8 cellular contexts compared by ENCODE assay signal in the genomic region with DNA sequence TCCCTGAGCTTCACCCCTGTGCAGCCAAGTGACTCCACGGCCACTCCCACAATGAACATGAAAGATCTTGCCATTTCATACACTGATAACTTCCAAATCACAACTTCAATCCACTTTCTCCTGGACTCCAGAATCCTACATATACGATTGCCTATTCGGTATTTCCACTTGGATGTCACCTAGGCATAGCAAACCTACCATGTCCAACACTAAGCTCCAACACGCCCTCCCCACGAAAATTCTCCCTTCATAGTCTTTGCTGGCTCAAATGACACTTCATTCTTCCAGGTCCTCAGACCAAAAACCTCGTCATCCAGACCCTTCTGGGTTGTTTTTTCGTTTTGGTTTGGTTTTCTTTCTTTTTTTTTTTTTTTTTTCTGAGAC. TPM values are rescaled to one million over a fixed set of nuclear protein-coding genes. Genes with fewer than 3 reads are reported as not detected.
DNase-seq lines count a peak whose midpoint lies in the region; ATAC-seq and TF ChIP-seq lines count a peak whose summit lies in the region.

No MANE protein-coding gene starts in this region.

- H3K36me3 Mint-ChIP-seq in T-helper 2 cell treated with Interferon-gamma antibody and Interleukin-4, amounts not matched to agents 5 μg/mL and 100 μg/mL, for 36 hours (ENCODE audit: low read depth): peaks cover 3% of the 10 kb centered on the region

- peak overlapping the region; percentile 73 to 80 for H3K4me3 ChIP-seq in left lung
- H3K4me3 ChIP-seq in testis: peak overlapping the region; percentile 59 to 72

- WGBS in testis, 2 donors: 23 to 26% methylated on average over 7 of the region's 7 CpGs

- H3K9me3 ChIP-seq in left lung (no peaks in the 10 kb centered on the region), testis (no peaks in the 10 kb centered on the region)

- peaks cover 30% of the 10 kb centered on the region for H3K27me3 Mint-ChIP-seq in T-helper 2 cell treated with Interferon-gamma antibody and Interleukin-4, amounts not matched to agents 5 μg/mL and 100 μg/mL, for 36 hours (ENCODE audit: low read depth)

- H3K27me3 ChIP-seq in left lung (peaks cover 7 to 49% of the 10 kb centered on the region in 2 donors), testis (no peaks in the 10 kb centered on the region)

- no peak for TF ChIP-seq POLR2A in testis (IDR thresholded peaks at IDR 0.05)

- H3K27ac ChIP-seq in angular gyrus (ENCODE audit: low read depth, low read length) (peak overlapping the region; percentile 92), left lung (peak overlapping the region; percentile 94 to 95), testis (peak overlapping the region; percentile 71 to 91)

- TF ChIP-seq CTCF in left lung (IDR thresholded peaks at IDR 0.05): no peak
- TF ChIP-seq CTCF in testis (IDR thresholded peaks at IDR 0.05): no peak

- H3K27ac Mint-ChIP-seq in T-helper 2 cell treated with Interferon-gamma antibody and Interleukin-4, amounts not matched to agents 5 μg/mL and 100 μg/mL, for 36 hours: peak overlapping the region; percentile 95

- H3K36me3 ChIP-seq in left lung (no peaks in the 10 kb centered on the region), testis (ENCODE audit: low read depth, missing control alignments) (no peaks in the 10 kb centered on the region)

- peaks cover 18 to 34% of the 10 kb centered on the region in 2 donors for H3K4me1 ChIP-seq in left lung
- peaks cover 24% of the 10 kb centered on the region for H3K4me1 ChIP-seq in testis

- intact Hi-C loops in left lung (cut with DNase I): loop anchor here in 1 of 2 donors (5.0 kb wide), 1 partner anchor 102 kb away; no protein-coding TSS in a partner anchor
- intact Hi-C loops in testis (cut with DNase I; ENCODE audit: low total_unique reads): loop anchor here (5.0 kb wide), 1 partner anchor 97 kb away; no protein-coding TSS in a partner anchor

- ATAC-seq in left lung: no peak
- ATAC-seq in HG03139 (IDR thresholded peaks at IDR 0.05; ENCODE audit: unreplicated experiment): no peak
- no peak for ATAC-seq in GM19351 (IDR thresholded peaks at IDR 0.05; ENCODE audit: unreplicated experiment)

- peak overlapping the region; percentile 85 for H3K4me3 Mint-ChIP-seq in T-helper 2 cell treated with Interferon-gamma antibody and Interleukin-4, amounts not matched to agents 5 μg/mL and 100 μg/mL, for 36 hours

- peaks cover 25% of the 10 kb centered on the region for H3K4me1 Mint-ChIP-seq in T-helper 2 cell treated with Interferon-gamma antibody and Interleukin-4, amounts not matched to agents 5 μg/mL and 100 μg/mL, for 36 hours (ENCODE audit: low read depth)

- H3K9me3 Mint-ChIP-seq in T-helper 2 cell treated with Interferon-gamma antibody and Interleukin-4, amounts not matched to agents 5 μg/mL and 100 μg/mL, for 36 hours: no peaks in the 10 kb centered on the region

- DNase-seq in T-helper 2 cell treated with Interferon-gamma antibody and Interleukin-4, amounts not matched to agents 5 μg/mL and 100 μg/mL, for 36 hours (ENCODE audit: low spot score): no peak
- no peak for DNase-seq in T-helper 2 cell
- DNase-seq in left lung: no peak
- DNase-seq in testis: no peak
- DNase-seq in activated CD8-positive, alpha-beta memory T cell treated with anti-CD3 and anti-CD28 coated beads, Interleukin-2, amount 50 U/mL, for 4 hours: no peak

RNA-seq across cellular contexts. Expression of a gene that starts 1.9 kb away (rescaled TPM):
- total RNA-seq in left lung (not detected), testis (not detected)
- not detected for polyA plus RNA-seq in testis (ENCODE audit: insufficient read depth, low read depth, low replicate concordance)

RNA-seq across cellular contexts. Expression of a gene that starts 4.5 kb away (rescaled TPM):
- 1 to 10 TPM; 2.1 to 6.0 TPM for total RNA-seq in left lung
- total RNA-seq in testis: 1 to 10 TPM in 1 of 2 donors, under 1 TPM in 1; 0.62 to 1.3 TPM
- polyA plus RNA-seq in testis (ENCODE audit: insufficient read depth, low read depth, low replicate concordance): 0.98 TPM

RNA-seq across cellular contexts. Expression of a gene that starts 5.3 kb away (rescaled TPM):
- total RNA-seq in left lung (100 to 1,000 TPM; 102 to 129 TPM), testis (100 to 1,000 TPM; 101 to 138 TPM)
- polyA plus RNA-seq in testis (ENCODE audit: insufficient read depth, low read depth, low replicate concordance): 191 TPM

RNA-seq across cellular contexts. Expression of a gene that starts 16.3 kb away (rescaled TPM):
- total RNA-seq in left lung: 10 to 100 TPM; 30.0 to 34.7 TPM
- total RNA-seq in testis: 10 to 100 TPM; 17.5 to 31.2 TPM
- 11.0 TPM for polyA plus RNA-seq in testis (ENCODE audit: insufficient read depth, low read depth, low replicate concordance)
